20 cellular contexts compared by ENCODE assay signal in the genomic region with DNA sequence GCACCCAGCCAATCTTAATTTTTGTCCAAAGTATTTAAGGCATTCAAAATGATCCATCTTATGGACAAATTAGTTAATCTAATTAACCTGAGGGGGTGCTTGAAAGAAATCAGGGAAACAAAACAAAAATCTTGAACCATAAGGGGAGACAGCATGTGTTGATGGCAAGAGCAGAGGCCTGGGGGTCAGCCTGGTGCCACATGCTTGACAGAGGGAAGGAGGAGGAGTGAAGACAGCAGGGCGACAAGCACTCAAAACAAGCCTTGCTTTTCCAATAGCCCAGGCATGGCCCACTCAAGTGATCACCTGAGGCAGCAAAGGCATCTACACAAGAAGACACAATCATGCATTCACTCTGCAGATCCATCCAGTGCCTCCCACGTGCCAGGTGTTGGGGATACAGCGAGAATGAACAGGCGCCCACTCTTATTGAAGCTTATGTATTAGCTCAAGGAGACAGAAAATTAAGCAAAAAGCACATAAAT. TPM values are rescaled to one million over a fixed set of nuclear protein-coding genes. Genes with fewer than 3 reads are reported as not detected.
DNase-seq lines count a peak whose midpoint lies in the region; ATAC-seq and TF ChIP-seq lines count a peak whose summit lies in the region.
"Had no signal": no experiment of that assay in that cellular context is flagged by ENCODE, and none has a peak within 500 bp of the region (broad histone marks: within the 10 kb centered on the region; RNA-seq: fewer than 3 reads in every experiment).

No MANE protein-coding gene starts in this region.

- peaks cover 36% of the 10 kb centered on the region for H3K4me1 Mint-ChIP-seq in glutamatergic neuron (ENCODE audit: low read depth, unreplicated experiment)
- H3K4me1 Mint-ChIP-seq: CD14-positive monocyte had no signal

- CTCF ChIA-PET in HEK293T (lab: Yijun Ruan, JAX), result interaction anchor here (1.0 kb wide), 1 partner anchor 10 kb away, joined by 3 read pairs; no protein-coding TSS in a partner anchor

- H3K4me1 ChIP-seq in adrenal gland (replicated peaks in 1 of 2) (no peaks in the 10 kb centered on the region), heart right ventricle (peaks cover 0 to 13% (median 0%) of the 10 kb centered on the region in 9 donors)

- H3K27me3 ChIP-seq in adrenal gland (no peaks in the 10 kb centered on the region), heart right ventricle (no peaks in the 10 kb centered on the region)
- H3K27me3 ChIP-seq: MG63 had no signal

- no peaks in the 10 kb centered on the region for H3K9me3 ChIP-seq in adrenal gland (replicated peaks in 1 of 3)
- H3K9me3 ChIP-seq in heart right ventricle, result no peaks in the 10 kb centered on the region
- H3K9me3 ChIP-seq: MG63, SK-N-SH had no signal

- H3K36me3 Mint-ChIP-seq in glutamatergic neuron (ENCODE audit: unreplicated experiment), result no peaks in the 10 kb centered on the region
- H3K36me3 Mint-ChIP-seq: CD14-positive monocyte had no signal

- peaks cover 8% of the 10 kb centered on the region for H3K9me3 Mint-ChIP-seq in glutamatergic neuron (ENCODE audit: unreplicated experiment)

- ATAC-seq in GM21619 (IDR thresholded peaks at IDR 0.05; ENCODE audit: unreplicated experiment) (no peak), heart right ventricle (no peak)
- ATAC-seq: K562 had no signal

- H3K4me3 ChIP-seq in adrenal gland (no peak overlapping the region), heart right ventricle (no peak overlapping the region)
- H3K4me3 ChIP-seq: K562, MG63 had no signal

- POLR2A ChIA-PET in HEK293T (lab: Yijun Ruan, JAX), result no interaction called here

- peak overlapping the region; percentile 74 for H3K27ac Mint-ChIP-seq in glutamatergic neuron (ENCODE audit: unreplicated experiment)
- H3K27ac Mint-ChIP-seq: CD14-positive monocyte had no signal

- H3K36me3 ChIP-seq in adrenal gland (replicated peaks in 1 of 2), result no peaks in the 10 kb centered on the region
- H3K36me3 ChIP-seq in heart right ventricle, result no peaks in the 10 kb centered on the region
- H3K36me3 ChIP-seq: MG63 had no signal

- WGBS in adrenal gland, 4 donors, result 89 to 94% (median 91%) methylated on average over 4 of the region's 4 CpGs
- 97 to 99% methylated on average over 4 of the region's 4 CpGs for WGBS in heart right ventricle, 2 donors

- H3K27me3 Mint-ChIP-seq in glutamatergic neuron (ENCODE audit: unreplicated experiment), result peaks cover 15% of the 10 kb centered on the region

- TF ChIP-seq POLR2A in adrenal gland (IDR thresholded peaks at IDR 0.05), result no peak

- H3K27ac ChIP-seq in caudate nucleus (ENCODE audit: low read depth, low read length) (peak overlapping the region; percentile 26), adrenal gland (no peak overlapping the region), heart right ventricle (no peak overlapping the region)
- H3K27ac ChIP-seq: RWPE1 had no signal

- in situ Hi-C loops in G401 (cut with HindIII; ENCODE audit: low sequenced_read_pairs), result no loop called here

- intact Hi-C loops in adrenal gland (cut with DNase I), result no loop called here
- intact Hi-C loops in heart right ventricle (cut with DNase I), result loop anchor here in 1 of 10 donors (10.0 kb wide), 1 partner anchor 272 kb away; no protein-coding TSS in a partner anchor

- TF ChIP-seq CTCF in glutamatergic neuron (IDR thresholded peaks at IDR 0.05; ENCODE audit: partially characterized antibody, unreplicated experiment) (no peak), adrenal gland (IDR thresholded peaks at IDR 0.05) (no peak), heart right ventricle (IDR thresholded peaks at IDR 0.05) (no peak)

- H3K4me3 Mint-ChIP-seq in glutamatergic neuron (ENCODE audit: unreplicated experiment), result peak overlapping the region; percentile 62
- H3K4me3 Mint-ChIP-seq: CD14-positive monocyte had no signal

- DNase-seq in G401 (ENCODE audit: low spot score) (peak; percentile 25), caudate nucleus (lab: John Stamatoyannopoulos, UW) (peak in 5 of 61 donors; percentile 7 to 52 (median 39)), glutamatergic neuron (no peak), pons (ENCODE audit: low spot score) (peak; percentile 30), HEK293T (ENCODE audit: extremely low spot score) (no peak), adrenal gland (no peak), heart right ventricle (no peak)
- DNase-seq: AML-193, DMS53, GF-D8, MG63, NCI-H2081 treated with DMSO at 0.1 percent for 48 hours, NCI-H2171 treated with DMSO at 0.1 percent for 48 hours, NCI-H446, SHP77 treated with DMSO at 0.1 percent for 48 hours, SK-N-SH had no signal

TF ChIP-seq in HEK293T, 16 proteins besides CTCF, POLR2A, EP300 and RAD21:
- TF ChIP-seq FOXA1 (IDR thresholded peaks at IDR 0.05), result no peak
- TF ChIP-seq BHLHE40 (IDR thresholded peaks at IDR 0.05; ENCODE audit: borderline replicate concordance), result no peak
- TF ChIP-seq ARNT (IDR thresholded peaks at IDR 0.05), result no peak
- no peak for TF ChIP-seq FOXK2 (IDR thresholded peaks at IDR 0.05)

RNA-seq across cellular contexts. Expression of gene MGLL, which starts 25.0 kb away (rescaled TPM):
- total RNA-seq in G401 (2014; rRNA removed; shearing (Covaris generic)), result not detected in 2 replicates
- total RNA-seq in glutamatergic neuron (ENCODE audit: unreplicated experiment) (10.3 TPM), adrenal gland (10 to 100 TPM; 26.5 to 42.3 (median 36.0) TPM), heart right ventricle (100 to 1,000 TPM in 1 of 10 donors, 10 to 100 TPM in 9; 52.0 to 103 (median 69.7) TPM)
- polyA plus RNA-seq in adrenal gland (10 to 100 TPM; 18.8 to 48.1 (median 19.7) TPM), heart right ventricle (10 to 100 TPM; 35.7 to 61.5 TPM)

Comparison
In these comparisons a context has a peak if more than half of its experiments do, and no peak if none do; other contexts are left out.
1. DNase-seq: peak in G401 (single experiment) and pons (single experiment); none in glutamatergic neuron (single experiment), HEK293T (single experiment), adrenal gland (0 of 7) and heart right ventricle (0 of 2).
2. RNA of gene MGLL, which starts 25.0 kb away (total RNA-seq): 52.0 to 103 TPM in heart right ventricle, 26.5 to 42.3 TPM in adrenal gland and 10.3 TPM in glutamatergic neuron (single experiment); not detected in G401; every median in the first group is over 10 times any median in the second.